ENCODE assay signal across 12 cellular contexts in genomic region chr3:72907851-72908620, GRCh38. TPM values are rescaled to one million over a fixed set of nuclear protein-coding genes. Genes with fewer than 3 reads are reported as not detected.
DNase-seq lines count a peak whose midpoint lies in the region; ATAC-seq and TF ChIP-seq lines count a peak whose summit lies in the region.
"Had no signal": no experiment of that assay in that cellular context is flagged by ENCODE, and none has a peak within 500 bp of the region (broad histone marks: within the 10 kb centered on the region; RNA-seq: fewer than 3 reads in every experiment).

No MANE protein-coding gene starts in this region.

- H2BK5ac ChIP-seq in IMR-90 (ENCODE audit: low read depth, low read length, poor library complexity, severe bottlenecking), result no peak overlapping the region

- no peak overlapping the region for H2BK20ac ChIP-seq in IMR-90 (ENCODE audit: low read depth, low read length)

- peaks cover 82% of the 10 kb centered on the region for H3K4me1 Mint-ChIP-seq in chondrocyte (ENCODE audit: low read depth)
- H3K4me1 Mint-ChIP-seq: immature natural killer cell had no signal

- peak overlapping the region; percentile 89 for H3K27ac Mint-ChIP-seq in chondrocyte (ENCODE audit: unreplicated experiment)
- H3K27ac Mint-ChIP-seq: immature natural killer cell had no signal

- no peak overlapping the region for H2BK120ac ChIP-seq in IMR-90 (ENCODE audit: low read depth, low read length)

- CTCF ChIA-PET in IMR-90 (lab: Yijun Ruan, JAX), result interaction anchor here (1.4 kb wide), 1 partner anchor 30 kb away, joined by 4 read pairs; no protein-coding TSS in a partner anchor

- intact Hi-C loops in IMR-90 (cut with micrococcal nuclease), result no loop called here
- intact Hi-C loops in thyroid gland (cut with DNase I), result no loop called here

- H3K27ac ChIP-seq in IMR-90 (ENCODE audit: insufficient read depth, low read length) (no peak overlapping the region; the same call in 1 of the 2 replicates), thyroid gland (peak overlapping the region; percentile 78 to 81 (median 80))

- no TSS peak for BruUV-seq in IMR-90 (replicated peaks; lab: Mats Ljungman, UMichigan)

- peaks cover 3 to 16% of the 10 kb centered on the region in 2 experiments; a peak in 3 of 4 replicates for H3K79me1 ChIP-seq in IMR-90 (ENCODE audit: low read depth in 1 of 2, low read length in 2 of 2)

- H3K4me3 ChIP-seq in IMR-90 (ENCODE audit: insufficient read depth, low read depth, low read length) (no peak overlapping the region), thyroid gland (replicated peaks in 1 of 3) (no peak overlapping the region)
- H3K4me3 ChIP-seq: transverse colon had no signal

- in situ Hi-C loops in IMR-90 (cut with MboI; ENCODE audit: low sequenced_read_pairs), result no loop called here

- H3K27me3 ChIP-seq in IMR-90 (ENCODE audit: control insufficient read depth, insufficient read depth, low read length) (no peaks in the 10 kb centered on the region), thyroid gland (no peaks in the 10 kb centered on the region)
- H3K27me3 ChIP-seq: transverse colon had no signal

- POLR2A ChIA-PET in IMR-90 (lab: Charles Lee; ENCODE audit: unreplicated experiment), result no interaction called here

- H4K91ac ChIP-seq in IMR-90 (ENCODE audit: insufficient read depth, low read depth, low read length), result no peak overlapping the region

- H3K18ac ChIP-seq in IMR-90 (ENCODE audit: low read depth, low read length), result no peak overlapping the region

- DNase-seq in IMR-90 (peak; percentile 86), chondrocyte (ENCODE audit: low spot score) (no peak), left kidney (ENCODE audit: low read depth, low spot score) (peak; percentile 87), thyroid gland (peak; percentile 69 to 74), NCI-H128 (lab: John Stamatoyannopoulos, UW; ENCODE audit: unreplicated experiment) (no peak), NOMO-1 (lab: John Stamatoyannopoulos, UW; ENCODE audit: unreplicated experiment in 2 of 2) (no peak), NCI-H524 treated with DMSO at 0.1 percent for 48 hours (lab: John Stamatoyannopoulos, UW) (no peak)
- DNase-seq: activated CD4-positive, CD25-positive, alpha-beta regulatory T cell; immature natural killer cell; NCI-H69; stimulated activated CD4-positive, alpha-beta T cell treated with anti-CD3 and anti-CD28 coated beads, Interleukin-15, amount 100 ng/mL, for 24 hours; transverse colon had no signal

- no peak overlapping the region for H2AFZ ChIP-seq in IMR-90 (replicated peaks; ENCODE audit: low read length, poor library complexity)

- peak; percentile 82 for ATAC-seq in IMR-90 (ENCODE audit: low read depth)

- TF ChIP-seq POLR2A in IMR-90 (IDR thresholded peaks at IDR 0.05; ENCODE audit: low read depth, low read length) (no peak), thyroid gland (IDR thresholded peaks at IDR 0.05) (peak in 1 of 2 donors; percentile 11)

- H3K9me3 ChIP-seq in IMR-90 (ENCODE audit: control insufficient read depth, insufficient read depth, low read length), result no peaks in the 10 kb centered on the region
- no peaks in the 10 kb centered on the region for H3K9me3 ChIP-seq in thyroid gland
- H3K9me3 ChIP-seq: transverse colon had no signal

- 0 out of 2 replicates have a peak overlapping the region, but pooled peaks have one; percentile 37 for H3K23ac ChIP-seq in IMR-90 (ENCODE audit: low read depth, low read length)

- H3K4me2 ChIP-seq in IMR-90 (ENCODE audit: low read depth, low read length), result peak overlapping the region; percentile 4; the same call in 1 of the 2 replicates

- H3K9ac ChIP-seq in IMR-90 (ENCODE audit: low read depth, low read length), result no peak overlapping the region

- H3K36me3 Mint-ChIP-seq in chondrocyte (ENCODE audit: low read depth), result peaks cover 15% of the 10 kb centered on the region
- H3K36me3 Mint-ChIP-seq: immature natural killer cell had no signal

- H4K5ac ChIP-seq in IMR-90 (ENCODE audit: low read depth, low read length), result no peak overlapping the region

- TF ChIP-seq RAD21 in IMR-90 (IDR thresholded peaks at IDR 0.05; ENCODE audit: low read length), result no peak

- H2BK15ac ChIP-seq in IMR-90 (ENCODE audit: low read depth, low read length), result no peak overlapping the region; the same call in 2 of the 3 replicates

- H3K56ac ChIP-seq in IMR-90 (ENCODE audit: extremely low read depth, insufficient read depth, low read length), result no peak overlapping the region

- peaks cover 2% of the 10 kb centered on the region for H3K9me3 Mint-ChIP-seq in chondrocyte (ENCODE audit: low read depth)
- H3K9me3 Mint-ChIP-seq: immature natural killer cell had no signal

- H3K4me3 Mint-ChIP-seq in chondrocyte (ENCODE audit: unreplicated experiment), result peak overlapping the region; percentile 50
- H3K4me3 Mint-ChIP-seq: immature natural killer cell had no signal

- H3K4me1 ChIP-seq in IMR-90 (ENCODE audit: control insufficient read depth, insufficient read depth, low read length) (peaks cover 9% of the 10 kb centered on the region), thyroid gland (peaks cover 19 to 46% of the 10 kb centered on the region in 2 donors)

- 0 out of 4 replicates have a peak overlapping the region, but pooled peaks of 1 of the 2 experiments have one; percentile 12 for H4K8ac ChIP-seq in IMR-90 (ENCODE audit: low read depth in 2 of 2, low read length in 2 of 2)

- H4K20me1 ChIP-seq in IMR-90 (ENCODE audit: insufficient read depth, low read length), result peaks cover 18% of the 10 kb centered on the region

- H3K9me1 ChIP-seq in IMR-90 (ENCODE audit: insufficient read depth, low read length), result peaks cover 15% of the 10 kb centered on the region

- 0 out of 2 replicates have a peak overlapping the region, but pooled peaks have one; percentile 17 for H3K4ac ChIP-seq in IMR-90 (ENCODE audit: low read depth, low read length)

- H3K14ac ChIP-seq in IMR-90 (replicated peaks; ENCODE audit: low read depth, low read length), result no peak overlapping the region; the same call in 1 of the 2 replicates

- H3K36me3 ChIP-seq in IMR-90 (ENCODE audit: control insufficient read depth, insufficient read depth, low read length), result peaks cover 9% of the 10 kb centered on the region
- no peaks in the 10 kb centered on the region for H3K36me3 ChIP-seq in thyroid gland
- H3K36me3 ChIP-seq: transverse colon had no signal

- WGBS in IMR-90 (ENCODE audit: extremely low coverage in 2 of 2, insufficient read length in 1 of 2), 2 experiments, result 0% methylated on average over 1 of the region's 10 CpGs; no CpG with 5 or more reads in 1 of the 2 experiments
- WGBS in thyroid gland, 2 donors, result 35 to 42% methylated on average over 10 of the region's 10 CpGs

- no peak overlapping the region for H2AK9ac ChIP-seq in IMR-90 (replicated peaks; ENCODE audit: low read depth, low read length, poor library complexity)

- no peaks in the 10 kb centered on the region for H3K27me3 Mint-ChIP-seq in chondrocyte (ENCODE audit: low read depth)

- no peak overlapping the region for H2AK5ac ChIP-seq in IMR-90 (ENCODE audit: low read depth, low read length)

- TF ChIP-seq CTCF in IMR-90 (conservative IDR thresholded peaks at IDR 0.05; ENCODE audit: low read depth, low read length) (no peak), chondrocyte (IDR thresholded peaks at IDR 0.05) (no peak), thyroid gland (IDR thresholded peaks at IDR 0.05) (no peak)

- dilution Hi-C loops in IMR-90 (cut with HindIII; ENCODE audit: low sequenced_read_pairs, unreplicated experiment), result no loop called here

TF ChIP-seq in IMR-90, 13 proteins besides CTCF, POLR2A, EP300 and RAD21 (continues in another document):
- no peak for TF ChIP-seq RCOR1 (IDR thresholded peaks at IDR 0.05; ENCODE audit: insufficient replicate concordance, low read length)
- TF ChIP-seq CHD1 (IDR thresholded peaks at IDR 0.05; ENCODE audit: low read depth, low read length), result no peak
- TF ChIP-seq RFX5 (IDR thresholded peaks at IDR 0.05; ENCODE audit: low read depth, low read length), result no peak
- peak; percentile 56; the same call in 1 of the 2 replicates for TF ChIP-seq BHLHE40 (IDR thresholded peaks at IDR 0.05; ENCODE audit: low read depth, low read length)
- TF ChIP-seq ELK1 (IDR thresholded peaks at IDR 0.05; ENCODE audit: borderline replicate concordance, low read depth, low read length), result no peak
- TF ChIP-seq SMC3 (IDR thresholded peaks at IDR 0.05; ENCODE audit: low read depth, low read length), result no peak
- TF ChIP-seq MAFK (IDR thresholded peaks at IDR 0.05; ENCODE audit: low read depth, low read length), result no peak
- 0 out of 2 replicates have a peak, but pooled peaks have one; percentile 1 for TF ChIP-seq USF2 (IDR thresholded peaks at IDR 0.05; ENCODE audit: low read depth, low read length)
- peak; percentile 91 for TF ChIP-seq CEBPB (IDR thresholded peaks at IDR 0.05; ENCODE audit: low read depth, low read length)
- peak; percentile 90; the same call in 1 of the 2 replicates for TF ChIP-seq FOS (IDR thresholded peaks at IDR 0.05; ENCODE audit: low read depth, low read length)

RNA-seq across cellular contexts. Expression of gene GXYLT2, which starts 20.2 kb away (rescaled TPM):
- total RNA-seq in IMR-90 (2012; rRNA removed) (11.1 and 11.4 TPM in 2 replicates), chondrocyte (93.0 to 140 TPM (median 99.3 TPM) in 3 replicates), thyroid gland (10 to 100 TPM; 16.2 to 23.6 (median 19.6) TPM)
- 4.8 and 5.7 TPM in 2 replicates for polyA plus RNA-seq in IMR-90 (2012; rRNA removed)
- polyA plus RNA-seq in IMR-90 (2012; cell fraction: cytosol; rRNA removed), result 3.4 and 4.0 TPM in 2 replicates
- polyA plus RNA-seq in IMR-90 (2012; cell fraction: nucleus; rRNA removed; ENCODE audit: low replicate concordance), result 1.4 and 7.8 TPM in 2 replicates
- polyA plus RNA-seq: immature natural killer cell had no signal

RNA-seq across cellular contexts. Expression of gene SHQ1, which starts 59.8 kb away (rescaled TPM):
- total RNA-seq in IMR-90 (2012; rRNA removed) (19.4 and 28.6 TPM in 2 replicates), chondrocyte (14.8 to 27.5 TPM (median 16.5 TPM) in 3 replicates), thyroid gland (10 to 100 TPM; 17.7 to 33.7 (median 26.3) TPM)
- 8.1 and 10.4 TPM in 2 replicates for polyA plus RNA-seq in IMR-90 (2012; rRNA removed)
- 3.2 and 4.4 TPM in 2 replicates for polyA plus RNA-seq in IMR-90 (2012; cell fraction: cytosol; rRNA removed)
- 1.8 and 9.9 TPM in 2 replicates for polyA plus RNA-seq in IMR-90 (2012; cell fraction: nucleus; rRNA removed; ENCODE audit: low replicate concordance)

Comparison
In these comparisons a context has a peak if more than half of its experiments do, and no peak if none do; other contexts are left out.
1. DNase-seq: peak in IMR-90 (single experiment), left kidney (single experiment) and thyroid gland (2 of 2); none in chondrocyte (single experiment), NCI-H128 (single experiment), NOMO-1 (0 of 2) and NCI-H524 treated with DMSO at 0.1 percent for 48 hours (single experiment).